1 cellular context compared by ENCODE assay signal in the genomic region with DNA sequence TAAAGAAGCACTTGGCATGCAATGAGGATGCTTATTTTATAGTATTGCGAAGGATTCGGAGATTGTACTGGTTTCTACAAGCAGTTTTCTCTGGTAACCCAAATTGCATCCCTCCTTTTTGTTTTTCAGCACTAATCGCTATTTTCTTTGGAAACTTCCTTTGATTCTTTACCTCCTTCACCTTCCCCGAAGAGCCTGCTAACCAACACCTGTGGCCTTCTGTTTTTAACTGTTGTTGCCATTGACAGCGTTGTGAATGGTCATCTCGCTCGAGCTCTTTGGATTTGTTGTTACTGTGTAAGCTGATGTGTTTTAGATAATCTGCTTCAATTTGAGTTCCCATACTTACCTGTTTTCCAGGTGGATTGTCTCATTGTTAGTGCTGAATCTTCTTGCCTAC.
TF ChIP-seq lines count a peak whose summit lies in the region.

No MANE protein-coding gene starts in this region.

TF ChIP-seq in GM12878, 131 proteins besides CTCF, POLR2A, EP300 and RAD21 (continued from another document):
- no peak for TF ChIP-seq SRF (IDR thresholded peaks at IDR 0.05; ENCODE audit: low read depth in 2 of 2, low read length in 2 of 2)
